Comparison of ENCODE assay signal across 22 cellular contexts in genomic region chr12:13405961-13406703, GRCh38.
"Had no signal": no experiment of that assay in that cellular context is flagged by ENCODE, and none has a peak within 500 bp of the region (broad histone marks: within the 10 kb centered on the region; RNA-seq: fewer than 3 reads in every experiment).

No MANE protein-coding gene starts in this region.

- H3K27ac Mint-ChIP-seq: activated naive CD8-positive, alpha-beta T cell; activated T-cell treated with anti-CD3 and anti-CD28 coated beads, Interleukin-2, amount 50 U/mL, for 24 hours; activated T-helper 17 cell treated with anti-CD3 and anti-CD28 coated beads, Interleukin-2, amount 50 U/mL, for 72 hours; effector memory CD8-positive, alpha-beta T cell; naive thymus-derived CD4-positive, alpha-beta T cell; WTC11 had no signal

- H3K36me3 Mint-ChIP-seq: activated naive CD8-positive, alpha-beta T cell had no signal

- H3K4me3 ChIP-seq: adrenal gland, ascending aorta, heart left ventricle, lower lobe of right lung, testis, uterus had no signal

- DNase-seq: activated CD4-positive, alpha-beta T cell treated with anti-CD3 and anti-CD28 coated beads, Interleukin-2, amount 50 U/mL, for 4 hours; activated CD8-positive, alpha-beta memory T cell treated with anti-CD3 and anti-CD28 coated beads for 24 hours; activated CD8-positive, alpha-beta memory T cell treated with anti-CD3 and anti-CD28 coated beads, Interleukin-2, amount 50 U/mL, for 4 hours; activated T-cell treated with anti-CD3 and anti-CD28 coated beads, Interleukin-2, amount 50 U/mL, for 24 hours; adrenal gland; central memory CD4-positive, alpha-beta T cell; effector memory CD8-positive, alpha-beta T cell; heart left ventricle; left colon; lower lobe of right lung; naive thymus-derived CD4-positive, alpha-beta T cell; retina; stimulated activated CD4-positive, alpha-beta T cell treated with anti-CD3 and anti-CD28 coated beads, Interleukin-4, amount 100 ng/mL, for 1 hour; stimulated activated naive CD4-positive, alpha-beta T cell; T-helper 9 cell; testis; trophoblast cell; uterus had no signal

- H3K4me1 ChIP-seq: adrenal gland, ascending aorta, heart left ventricle, lower lobe of right lung, testis had no signal

- H3K27ac ChIP-seq: adrenal gland, ascending aorta, heart left ventricle, lower lobe of right lung, testis, uterus had no signal

- H3K36me3 ChIP-seq: adrenal gland, ascending aorta, heart left ventricle, lower lobe of right lung, uterus had no signal

- H3K9me3 ChIP-seq: adrenal gland, testis had no signal

- ATAC-seq: activated T-helper 17 cell treated with anti-CD3 and anti-CD28 coated beads, Interleukin-2, amount 50 U/mL, for 72 hours; effector memory CD8-positive, alpha-beta T cell; heart left ventricle; left colon; lower lobe of right lung; naive thymus-derived CD4-positive, alpha-beta T cell; WTC11 had no signal

- H3K27me3 ChIP-seq: adrenal gland, ascending aorta, testis, uterus had no signal
